Comparison of ENCODE assay signal across 11 cellular contexts in the genomic region with DNA sequence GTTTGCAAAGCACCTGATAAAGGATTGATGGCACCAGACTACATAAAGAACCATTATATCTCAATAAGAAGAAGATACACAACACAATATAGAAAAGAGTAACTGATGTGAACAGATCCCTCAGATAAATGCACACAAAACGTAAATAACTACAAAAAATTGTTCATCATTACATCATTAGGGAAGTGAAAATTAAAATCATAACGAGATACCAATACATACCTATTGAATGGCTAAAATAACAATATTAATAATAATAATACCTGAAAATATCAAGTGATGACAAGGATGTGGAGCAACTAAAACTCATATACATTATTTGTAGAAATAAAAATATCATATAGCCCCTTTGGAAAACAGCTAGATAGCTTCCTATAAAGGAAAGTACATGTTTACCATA.
"Had no signal": no experiment of that assay in that cellular context is flagged by ENCODE, and none has a peak within 500 bp of the region (broad histone marks: within the 10 kb centered on the region; RNA-seq: fewer than 3 reads in every experiment).

No MANE protein-coding gene starts in this region.

- DNase-seq: GM23248, GOT3, H7, H9, HCEC 1CT, HFFc6 had no signal

- H2AFZ ChIP-seq: GM23248, GM23338 had no signal

- H3K36me3 ChIP-seq: HAP-1 had no signal

- FAIRE-seq: H1, H54 had no signal

- H3K4me2 ChIP-seq: GM23338 had no signal

- H3K4me3 ChIP-seq: GM23248, GM23338, HAP-1 had no signal

- H3K27ac ChIP-seq: GM23248 had no signal

- H3K4me1 ChIP-seq: HAP-1 had no signal

- H3K9me3 ChIP-seq: HAP-1 had no signal

- ATAC-seq: GM23338, HCT116 had no signal

- H3K9ac ChIP-seq: GM23248 had no signal
